Comparison of ENCODE assay signal across 1 cellular context in the genomic region with DNA sequence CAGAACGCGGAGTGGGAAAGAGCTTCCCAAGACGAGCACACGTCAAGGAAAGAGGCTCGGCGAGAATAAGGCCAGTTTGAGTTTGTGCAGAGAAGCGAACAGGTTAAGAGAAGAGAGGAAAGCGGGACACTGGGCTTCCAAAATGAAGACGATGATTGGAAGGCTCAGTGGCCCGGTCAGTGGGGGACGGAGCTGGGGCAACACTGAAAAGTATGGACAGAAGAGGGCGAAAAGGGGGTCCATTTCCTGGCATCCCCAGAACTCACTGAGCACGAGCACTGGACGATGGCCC.
TF ChIP-seq lines count a peak whose summit lies in the region.

No MANE protein-coding gene starts in this region.

TF ChIP-seq in GM23338, 12 proteins besides CTCF, POLR2A, EP300 and RAD21:
- TF ChIP-seq, protein P1, sequence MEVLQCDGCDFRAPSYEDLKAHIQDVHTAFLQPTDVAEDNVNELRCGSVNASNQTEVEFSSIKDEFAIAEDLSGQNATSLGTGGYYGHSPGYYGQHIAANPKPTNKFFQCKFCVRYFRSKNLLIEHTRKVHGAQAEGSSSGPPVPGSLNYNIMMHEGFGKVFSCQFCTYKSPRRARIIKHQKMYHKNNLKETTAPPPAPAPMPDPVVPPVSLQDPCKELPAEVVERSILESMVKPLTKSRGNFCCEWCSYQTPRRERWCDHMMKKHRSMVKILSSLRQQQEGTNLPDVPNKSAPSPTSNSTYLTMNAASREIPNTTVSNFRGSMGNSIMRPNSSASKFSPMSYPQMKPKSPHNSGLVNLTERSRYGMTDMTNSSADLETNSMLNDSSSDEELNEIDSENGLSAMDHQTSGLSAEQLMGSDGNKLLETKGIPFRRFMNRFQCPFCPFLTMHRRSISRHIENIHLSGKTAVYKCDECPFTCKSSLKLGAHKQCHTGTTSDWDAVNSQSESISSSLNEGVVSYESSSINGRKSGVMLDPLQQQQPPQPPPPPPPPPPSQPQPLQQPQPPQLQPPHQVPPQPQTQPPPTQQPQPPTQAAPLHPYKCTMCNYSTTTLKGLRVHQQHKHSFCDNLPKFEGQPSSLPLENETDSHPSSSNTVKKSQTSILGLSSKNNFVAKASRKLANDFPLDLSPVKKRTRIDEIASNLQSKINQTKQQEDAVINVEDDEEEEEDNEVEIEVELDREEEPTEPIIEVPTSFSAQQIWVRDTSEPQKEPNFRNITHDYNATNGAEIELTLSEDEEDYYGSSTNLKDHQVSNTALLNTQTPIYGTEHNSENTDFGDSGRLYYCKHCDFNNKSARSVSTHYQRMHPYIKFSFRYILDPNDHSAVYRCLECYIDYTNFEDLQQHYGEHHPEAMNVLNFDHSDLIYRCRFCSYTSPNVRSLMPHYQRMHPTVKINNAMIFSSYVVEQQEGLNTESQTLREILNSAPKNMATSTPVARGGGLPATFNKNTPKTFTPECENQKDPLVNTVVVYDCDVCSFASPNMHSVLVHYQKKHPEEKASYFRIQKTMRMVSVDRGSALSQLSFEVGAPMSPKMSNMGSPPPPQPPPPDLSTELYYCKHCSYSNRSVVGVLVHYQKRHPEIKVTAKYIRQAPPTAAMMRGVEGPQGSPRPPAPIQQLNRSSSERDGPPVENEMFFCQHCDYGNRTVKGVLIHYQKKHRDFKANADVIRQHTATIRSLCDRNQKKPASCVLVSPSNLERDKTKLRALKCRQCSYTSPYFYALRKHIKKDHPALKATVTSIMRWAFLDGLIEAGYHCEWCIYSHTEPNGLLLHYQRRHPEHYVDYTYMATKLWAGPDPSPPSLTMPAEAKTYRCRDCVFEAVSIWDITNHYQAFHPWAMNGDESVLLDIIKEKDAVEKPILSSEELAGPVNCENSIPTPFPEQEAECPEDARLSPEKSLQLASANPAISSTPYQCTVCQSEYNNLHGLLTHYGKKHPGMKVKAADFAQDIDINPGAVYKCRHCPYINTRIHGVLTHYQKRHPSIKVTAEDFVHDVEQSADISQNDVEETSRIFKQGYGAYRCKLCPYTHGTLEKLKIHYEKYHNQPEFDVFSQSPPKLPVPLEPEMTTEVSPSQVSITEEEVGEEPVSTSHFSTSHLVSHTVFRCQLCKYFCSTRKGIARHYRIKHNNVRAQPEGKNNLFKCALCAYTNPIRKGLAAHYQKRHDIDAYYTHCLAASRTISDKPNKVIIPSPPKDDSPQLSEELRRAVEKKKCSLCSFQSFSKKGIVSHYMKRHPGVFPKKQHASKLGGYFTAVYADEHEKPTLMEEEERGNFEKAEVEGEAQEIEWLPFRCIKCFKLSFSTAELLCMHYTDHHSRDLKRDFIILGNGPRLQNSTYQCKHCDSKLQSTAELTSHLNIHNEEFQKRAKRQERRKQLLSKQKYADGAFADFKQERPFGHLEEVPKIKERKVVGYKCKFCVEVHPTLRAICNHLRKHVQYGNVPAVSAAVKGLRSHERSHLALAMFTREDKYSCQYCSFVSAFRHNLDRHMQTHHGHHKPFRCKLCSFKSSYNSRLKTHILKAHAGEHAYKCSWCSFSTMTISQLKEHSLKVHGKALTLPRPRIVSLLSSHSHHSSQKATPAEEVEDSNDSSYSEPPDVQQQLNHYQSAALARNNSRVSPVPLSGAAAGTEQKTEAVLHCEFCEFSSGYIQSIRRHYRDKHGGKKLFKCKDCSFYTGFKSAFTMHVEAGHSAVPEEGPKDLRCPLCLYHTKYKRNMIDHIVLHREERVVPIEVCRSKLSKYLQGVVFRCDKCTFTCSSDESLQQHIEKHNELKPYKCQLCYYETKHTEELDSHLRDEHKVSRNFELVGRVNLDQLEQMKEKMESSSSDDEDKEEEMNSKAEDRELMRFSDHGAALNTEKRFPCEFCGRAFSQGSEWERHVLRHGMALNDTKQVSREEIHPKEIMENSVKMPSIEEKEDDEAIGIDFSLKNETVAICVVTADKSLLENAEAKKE (CRISPR knock-in tag; IDR thresholded peaks at IDR 0.05), result no peak
- TF ChIP-seq NANOG (IDR thresholded peaks at IDR 0.05; ENCODE audit: borderline replicate concordance) (no peak), ZNF331 (CRISPR knock-in tag; IDR thresholded peaks at IDR 0.05; ENCODE audit: low read depth) (no peak), EZH2 (IDR thresholded peaks at IDR 0.05; ENCODE audit: low read depth, unreplicated experiment) (no peak), STAT1 (IDR thresholded peaks at IDR 0.05; ENCODE audit: unreplicated experiment) (no peak), JUNB (IDR thresholded peaks at IDR 0.05; ENCODE audit: unreplicated experiment) (no peak)
- TF ChIP-seq, protein P2, sequence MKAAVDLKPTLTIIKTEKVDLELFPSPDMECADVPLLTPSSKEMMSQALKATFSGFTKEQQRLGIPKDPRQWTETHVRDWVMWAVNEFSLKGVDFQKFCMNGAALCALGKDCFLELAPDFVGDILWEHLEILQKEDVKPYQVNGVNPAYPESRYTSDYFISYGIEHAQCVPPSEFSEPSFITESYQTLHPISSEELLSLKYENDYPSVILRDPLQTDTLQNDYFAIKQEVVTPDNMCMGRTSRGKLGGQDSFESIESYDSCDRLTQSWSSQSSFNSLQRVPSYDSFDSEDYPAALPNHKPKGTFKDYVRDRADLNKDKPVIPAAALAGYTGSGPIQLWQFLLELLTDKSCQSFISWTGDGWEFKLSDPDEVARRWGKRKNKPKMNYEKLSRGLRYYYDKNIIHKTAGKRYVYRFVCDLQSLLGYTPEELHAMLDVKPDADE (IDR thresholded peaks at IDR 0.05), result no peak
TF ChIP-seq in GM23338: peak in this region for 0.
